11 cellular contexts compared by ENCODE assay signal in the genomic region with DNA sequence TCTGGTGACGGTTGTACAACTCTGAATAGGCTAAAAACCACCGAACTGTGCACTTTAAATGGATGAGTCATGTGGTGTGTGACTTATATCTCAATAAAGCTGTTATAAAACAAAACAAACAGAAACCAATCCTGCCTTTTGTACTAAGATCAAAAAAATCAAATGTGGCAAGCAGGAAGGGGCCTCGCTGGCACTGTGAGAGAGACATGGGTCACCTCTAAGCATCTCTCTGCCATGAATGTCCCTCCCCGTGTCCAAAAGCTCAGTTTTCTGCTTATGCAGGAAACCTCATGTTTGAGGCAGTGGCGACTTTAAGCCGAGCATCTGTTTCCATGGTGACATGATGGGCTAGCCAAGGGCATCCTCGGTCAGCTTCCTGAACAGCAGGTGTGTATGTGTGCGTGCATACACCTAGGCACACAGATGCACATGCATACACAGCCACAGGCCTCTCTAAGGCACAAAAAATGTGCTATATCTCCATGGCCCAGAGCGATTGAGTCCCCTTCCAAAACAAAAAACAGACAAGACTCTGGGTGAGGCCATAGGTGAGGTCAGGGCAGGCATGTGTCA. TPM values are rescaled to one million over a fixed set of nuclear protein-coding genes. Genes with fewer than 3 reads are reported as not detected.
DNase-seq lines count a peak whose midpoint lies in the region; ATAC-seq lines count a peak whose summit lies in the region.
"Had no signal": no experiment of that assay in that cellular context is flagged by ENCODE, and none has a peak within 500 bp of the region (broad histone marks: within the 10 kb centered on the region; RNA-seq: fewer than 3 reads in every experiment).

No MANE protein-coding gene starts in this region.

- H3K18ac ChIP-seq in mesenchymal stem cell (ENCODE audit: low read depth in 1 of 2, low read length in 2 of 2): no peak overlapping the region

- H3K36me3 ChIP-seq in adipocyte (ENCODE audit: control insufficient read depth, insufficient read depth, low read length, severe bottlenecking) (peaks cover 13% of the 10 kb centered on the region), mesenchymal stem cell (ENCODE audit: control insufficient read depth in 1 of 2, insufficient read depth in 2 of 2, low read depth in 1 of 2, low read length in 2 of 2) (peaks cover 16 to 23% of the 10 kb centered on the region in 2 experiments)

- H2BK5ac ChIP-seq in mesenchymal stem cell (ENCODE audit: low read depth, low read length, poor library complexity, severe bottlenecking): no peak overlapping the region

- H3K4ac ChIP-seq in mesenchymal stem cell (ENCODE audit: low read depth in 1 of 2, low read length in 2 of 2): no peak overlapping the region

- ATAC-seq in GM19455 (IDR thresholded peaks at IDR 0.05; ENCODE audit: unreplicated experiment) (no peak), GM19324 (IDR thresholded peaks at IDR 0.05; ENCODE audit: low FRiP score, unreplicated experiment) (no peak)

- H2BK15ac ChIP-seq in mesenchymal stem cell (ENCODE audit: low read depth, poor library complexity, severe bottlenecking): no peak overlapping the region

- peak overlapping the region in 1 of 2 experiments; percentile 51 for H3K14ac ChIP-seq in mesenchymal stem cell (ENCODE audit: low read length in 2 of 2)

- H3K23ac ChIP-seq in mesenchymal stem cell (ENCODE audit: low read length in 2 of 2): no peak overlapping the region

- in situ Hi-C loops in Caki2 (cut with HindIII; ENCODE audit: low pct_unique_long_range_greater_than_20kb, low sequenced_read_pairs): loop anchor here (25.0 kb wide), 1 partner anchor 212 kb away; a partner anchor contains a TSS

- H3K79me1 ChIP-seq in mesenchymal stem cell (replicated peaks; ENCODE audit: low read length, poor library complexity, severe bottlenecking): peaks cover 3% of the 10 kb centered on the region

- H3K27ac ChIP-seq in mesenchymal stem cell (ENCODE audit: low read length, poor library complexity, severe bottlenecking): no peak overlapping the region

- no peak overlapping the region for H2BK120ac ChIP-seq in mesenchymal stem cell (ENCODE audit: low read depth, low read length)

- no peaks in the 10 kb centered on the region for H3K4me1 ChIP-seq in adipocyte (ENCODE audit: control insufficient read depth, insufficient read depth, low read length)
- peaks cover 6% of the 10 kb centered on the region for H3K4me1 ChIP-seq in mesenchymal stem cell (ENCODE audit: control insufficient read depth, insufficient read depth, low read depth, low read length)

- no peak overlapping the region for H4K91ac ChIP-seq in mesenchymal stem cell (ENCODE audit: low read length)

- no peak overlapping the region for H2BK12ac ChIP-seq in mesenchymal stem cell (ENCODE audit: low read length in 2 of 2)

- H3K9ac ChIP-seq in adipocyte (ENCODE audit: low read length) (no peak overlapping the region), mesenchymal stem cell (ENCODE audit: low read length) (peak overlapping the region; percentile 47)

- no peak overlapping the region for H2AFZ ChIP-seq in mesenchymal stem cell (ENCODE audit: low read depth, low read length)

- peak overlapping the region; percentile 6 for H2AK5ac ChIP-seq in mesenchymal stem cell (ENCODE audit: low read length, severe bottlenecking)

- no peaks in the 10 kb centered on the region for H3K27me3 ChIP-seq in adipocyte (replicated peaks; ENCODE audit: control insufficient read depth, insufficient read depth, low read length)
- H3K27me3 ChIP-seq in mesenchymal stem cell (ENCODE audit: control insufficient read depth in 1 of 2, insufficient read depth in 1 of 2, low read length in 2 of 2): no peaks in the 10 kb centered on the region

- H3K9me3 ChIP-seq in adipocyte (ENCODE audit: control insufficient read depth, low read length) (no peaks in the 10 kb centered on the region), mesenchymal stem cell (ENCODE audit: control insufficient read depth, low read length) (no peaks in the 10 kb centered on the region)

- H4K8ac ChIP-seq in mesenchymal stem cell (ENCODE audit: low read length): no peak overlapping the region

- peak overlapping the region; percentile 20 for H3K4me2 ChIP-seq in mesenchymal stem cell (ENCODE audit: low read length, poor library complexity, severe bottlenecking)

- DNase-seq in Caki2 (ENCODE audit: low read depth) (peak; percentile 53), M059J (ENCODE audit: low read depth) (peak; percentile 61), adipocyte (ENCODE audit: low read depth) (peak; percentile 45), mesenchymal stem cell (peak; percentile 42), inferior parietal cortex (ENCODE audit: extremely low spot score) (no peak), NK-92 (lab: John Stamatoyannopoulos, UW; ENCODE audit: unreplicated experiment) (no peak)
- DNase-seq: DMS 273 treated with DMSO at 0.1 percent for 48 hours; NCI-H1048; stimulated activated CD4-positive, alpha-beta T cell treated with anti-CD3 and anti-CD28 coated beads, Interleukin-4, amount 100 ng/mL, for 4 hours had no signal

- WGBS in mesenchymal stem cell: 79% methylated on average over 7 of the region's 9 CpGs

- no peak overlapping the region for H3K4me3 ChIP-seq in adipocyte (ENCODE audit: low read length)
- H3K4me3 ChIP-seq in mesenchymal stem cell (ENCODE audit: insufficient read depth in 1 of 2, low read depth in 1 of 2, low read length in 2 of 2): no peak overlapping the region

RNA-seq across cellular contexts. Expression of a gene that starts 44.4 kb away (rescaled TPM):
- total RNA-seq in Caki2 (2014; rRNA removed; shearing (Covaris generic); ENCODE audit: low replicate concordance): 443 and 486 TPM in 2 replicates
- 99.5 and 197 TPM in 2 replicates for total RNA-seq in M059J (2014; rRNA removed; shearing (Covaris generic))
- polyA plus RNA-seq in mesenchymal stem cell (2013, experiment 1 of 2): 142 TPM
- 146 TPM for polyA plus RNA-seq in mesenchymal stem cell (2013, experiment 2 of 2)

RNA-seq across cellular contexts. Expression of a gene that starts 49.9 kb away (rescaled TPM):
- total RNA-seq in Caki2 (2014; rRNA removed; shearing (Covaris generic); ENCODE audit: low replicate concordance): 79.9 and 88.8 TPM in 2 replicates
- total RNA-seq in M059J (2014; rRNA removed; shearing (Covaris generic)): 13.0 and 17.2 TPM in 2 replicates
- polyA plus RNA-seq in mesenchymal stem cell (2013, experiment 1 of 2): 5.8 TPM
- polyA plus RNA-seq in mesenchymal stem cell (2013, experiment 2 of 2): 6.2 TPM

RNA-seq across cellular contexts. Expression of a gene that starts 58.6 kb away (rescaled TPM):
- total RNA-seq in Caki2 (2014; rRNA removed; shearing (Covaris generic); ENCODE audit: low replicate concordance): 1.4 and 4.8 TPM in 2 replicates
- total RNA-seq in M059J (2014; rRNA removed; shearing (Covaris generic)): 5.8 and 9.6 TPM in 2 replicates
- 4.3 TPM for polyA plus RNA-seq in mesenchymal stem cell (2013, experiment 1 of 2)
- 4.2 TPM for polyA plus RNA-seq in mesenchymal stem cell (2013, experiment 2 of 2)

Comparison
In these comparisons a context has a peak if more than half of its experiments do, and no peak if none do; other contexts are left out.
1. DNase-seq: peak in Caki2 (single experiment), M059J (single experiment), adipocyte (single experiment) and mesenchymal stem cell (single experiment); none in inferior parietal cortex (single experiment) and NK-92 (single experiment).